ENCODE assay signal across 8 cellular contexts in genomic region chr12:100268835-100269564, GRCh38. TPM values are rescaled to one million over a fixed set of nuclear protein-coding genes. Genes with fewer than 3 reads are reported as not detected.
A peak's percentile ranks its signal among the peaks of the same experiment; 100 is the strongest.
DNase-seq lines count a peak whose midpoint lies in the region; ATAC-seq and TF ChIP-seq lines count a peak whose summit lies in the region.

No MANE protein-coding gene starts in this region.

- peaks cover 16% of the 10 kb centered on the region; the same call in 1 of the 2 replicates for H3F3A ChIP-seq in PC-9 (ENCODE audit: insufficient read depth, low read depth)

- H3K4me1 ChIP-seq in PC-9 (replicated peaks; ENCODE audit: insufficient read depth) (peaks cover 21% of the 10 kb centered on the region), esophagus muscularis mucosa (peaks cover 20 to 61% (median 51%) of the 10 kb centered on the region in 4 donors), rectal smooth muscle tissue (ENCODE audit: control insufficient read depth, insufficient read depth, low read length) (peaks cover 14% of the 10 kb centered on the region), thyroid gland (peaks cover 13 to 15% of the 10 kb centered on the region in 2 donors)

- H3K4me2 ChIP-seq in PC-9 = peak overlapping the region; percentile 83

- CTCF ChIA-PET in PC-9 (lab: Charles Lee) = no interaction called here

- POLR2A ChIA-PET in PC-9 (lab: Charles Lee; ENCODE audit: unreplicated experiment) = no interaction called here

- DNase-seq in DMS53 (lab: John Stamatoyannopoulos, UW) (peak; percentile 12), DMS53 treated with DMSO at 0.1 percent for 48 hours (lab: John Stamatoyannopoulos, UW; ENCODE audit: unreplicated experiment) (no peak), PC-9 (no peak), esophagus muscularis mucosa (ENCODE audit: extremely low spot score) (no peak), midbrain (lab: John Stamatoyannopoulos, UW) (no peak), thyroid gland (no peak)

- WGBS in esophagus muscularis mucosa = 37% methylated on average over 5 of the region's 5 CpGs
- 54 to 58% methylated on average over 5 of the region's 5 CpGs for WGBS in thyroid gland, 2 donors

- H2AFZ ChIP-seq in PC-9 = no peak overlapping the region

- H3K9me3 ChIP-seq in PC-9 (ENCODE audit: insufficient read depth, low read depth) (no peaks in the 10 kb centered on the region), esophagus muscularis mucosa (no peaks in the 10 kb centered on the region), thyroid gland (no peaks in the 10 kb centered on the region)

- peaks cover 22% of the 10 kb centered on the region for H4K20me1 ChIP-seq in PC-9 (ENCODE audit: insufficient read depth)

- no peak for TF ChIP-seq EP300 in esophagus muscularis mucosa (IDR thresholded peaks at IDR 0.05)

- TF ChIP-seq CTCF in PC-9 (conservative IDR thresholded peaks at IDR 0.05) = no peak
- no peak for TF ChIP-seq CTCF in esophagus muscularis mucosa (IDR thresholded peaks at IDR 0.05)
- TF ChIP-seq CTCF in thyroid gland (IDR thresholded peaks at IDR 0.05) = no peak

- no TSS peak for BruUV-seq in PC-9 (replicated peaks; lab: Mats Ljungman, UMichigan)

- H3K9ac ChIP-seq in rectal smooth muscle tissue (ENCODE audit: low read length) = no peak overlapping the region

- no peak for TF ChIP-seq POLR2A in esophagus muscularis mucosa (IDR thresholded peaks at IDR 0.05; ENCODE audit: low read depth)
- TF ChIP-seq POLR2A in thyroid gland (IDR thresholded peaks at IDR 0.05) = no peak

- 0 out of 2 replicates have a peak, but pooled peaks cover 7% of the 10 kb centered on the region for H3K36me3 ChIP-seq in PC-9 (ENCODE audit: low read depth)
- H3K36me3 ChIP-seq in esophagus muscularis mucosa = no peaks in the 10 kb centered on the region
- H3K36me3 ChIP-seq in rectal smooth muscle tissue (ENCODE audit: control insufficient read depth, insufficient read depth, low read length) = no peaks in the 10 kb centered on the region
- H3K36me3 ChIP-seq in thyroid gland = no peaks in the 10 kb centered on the region

- intact Hi-C loops in PC-9 (cut with micrococcal nuclease; ENCODE audit: unreplicated experiment) (no loop called here), esophagus muscularis mucosa (cut with DNase I) (no loop called here), thyroid gland (cut with DNase I) (no loop called here)

- H3K9me2 ChIP-seq in PC-9 (ENCODE audit: insufficient read depth) = no peaks in the 10 kb centered on the region

- H3K27me3 ChIP-seq in PC-9 (ENCODE audit: insufficient read depth, low read depth) = no peaks in the 10 kb centered on the region
- H3K27me3 ChIP-seq in esophagus muscularis mucosa = no peaks in the 10 kb centered on the region
- H3K27me3 ChIP-seq in rectal smooth muscle tissue (ENCODE audit: control insufficient read depth, insufficient read depth, low read length) = no peaks in the 10 kb centered on the region
- no peaks in the 10 kb centered on the region for H3K27me3 ChIP-seq in thyroid gland

- no peak for ATAC-seq in GM21529 (IDR thresholded peaks at IDR 0.05; ENCODE audit: unreplicated experiment)

- H3K4me3 ChIP-seq in PC-9 = peak overlapping the region; percentile 76
- H3K4me3 ChIP-seq in esophagus muscularis mucosa = peak overlapping the region; percentile 87 to 99 (median 95)
- peak overlapping the region; percentile 51 for H3K4me3 ChIP-seq in rectal smooth muscle tissue (ENCODE audit: low read length)
- H3K4me3 ChIP-seq in thyroid gland (replicated peaks in 1 of 3) = peak overlapping the region in 1 of 3 donors; percentile 74

- no peak overlapping the region for H3K27ac ChIP-seq in PC-9
- H3K27ac ChIP-seq in esophagus muscularis mucosa (replicated peaks in 1 of 4) = peak overlapping the region in 3 of 4 donors; percentile 21 to 99 (median 98)
- H3K27ac ChIP-seq in rectal smooth muscle tissue (ENCODE audit: low read depth, low read length) = no peak overlapping the region
- no peak overlapping the region for H3K27ac ChIP-seq in thyroid gland

- H3K79me2 ChIP-seq in PC-9 (ENCODE audit: low read depth) = peaks cover 65% of the 10 kb centered on the region

RNA-seq across cellular contexts. Expression of gene SCYL2, which starts 2.0 kb away (rescaled TPM):
- total RNA-seq in PC-9 (2021) (31.0 and 41.1 TPM in 2 replicates), esophagus muscularis mucosa (10 to 100 TPM; 46.3 to 55.6 (median 51.4) TPM), thyroid gland (10 to 100 TPM; 47.8 to 68.8 (median 54.9) TPM)

RNA-seq across cellular contexts. Expression of gene DEPDC4, which starts 2.1 kb away (rescaled TPM):
- total RNA-seq in PC-9 (2021) = 1.8 and 2.9 TPM in 2 replicates
- under 1 TPM in 2 of 4 donors, not detected in 2; 0.34 to 0.50 TPM for total RNA-seq in esophagus muscularis mucosa
- total RNA-seq in thyroid gland = 10 to 100 TPM in 1 of 4 donors, 1 to 10 TPM in 1, under 1 TPM in 2; 0.79 to 16.3 (median 1.7) TPM

Comparison
In these comparisons a context has a peak if more than half of its experiments do, and no peak if none do; other contexts are left out.
1. H3K27ac ChIP-seq: peak in esophagus muscularis mucosa (3 of 4); none in PC-9 (single experiment), rectal smooth muscle tissue (single experiment) and thyroid gland (0 of 3).